In the genomic region with DNA sequence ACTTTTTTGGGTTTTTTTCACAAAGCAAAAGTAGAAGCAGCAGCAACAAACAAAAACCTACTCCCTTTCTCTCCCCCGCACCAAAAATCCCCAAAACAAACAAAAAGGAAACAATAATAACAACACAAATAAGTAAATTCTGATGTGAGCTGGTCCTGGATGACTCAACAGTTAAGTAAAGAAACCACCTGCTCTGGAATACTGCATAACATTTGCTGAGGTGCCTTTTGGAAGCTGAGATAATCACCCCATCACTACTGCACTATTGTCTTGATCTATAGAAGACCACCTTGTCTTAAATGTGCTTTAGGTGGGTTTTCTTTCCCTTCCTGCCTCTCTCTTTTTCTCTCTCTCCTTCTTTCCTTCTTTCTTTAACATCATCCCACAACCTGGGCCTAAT, we compare ENCODE assay signal across 23 cellular contexts.
"Had no signal": no experiment of that assay in that cellular context is flagged by ENCODE, and none has a peak within 500 bp of the region (broad histone marks: within the 10 kb centered on the region; RNA-seq: fewer than 3 reads in every experiment).

No MANE protein-coding gene starts in this region.

- H3K4me3 ChIP-seq: body of pancreas had no signal

- FAIRE-seq: bronchial epithelial cell had no signal

- H3K27ac Mint-ChIP-seq: activated CD8-positive, alpha-beta T cell treated with anti-CD3 and anti-CD28 coated beads, Interleukin-2, amount 10 ng/mL, durations not matched to agents 7 days and 5 days; activated naive CD4-positive, alpha-beta T cell treated with anti-CD3 and anti-CD28 coated beads, Interleukin-2, amount 50 U/mL, for 24 hours; activated T-cell treated with anti-CD3 and anti-CD28 coated beads, Interleukin-2, amount 50 U/mL, for 24 hours; activated T-helper 1 cell treated with anti-CD3 and anti-CD28 coated beads, Interleukin-12 subunit alpha, Interleukin-12 subunit beta, Interleukin-2, Interleukin-4 antibody, amounts not matched to agents 30 ng/mL and 10 ng/mL and 1 ng/mL, durations not matched to agents 14 hours and 24 hours and 36 hours; T-helper 1 cell treated with Interleukin-12 subunit alpha and Interleukin-12 subunit beta and Interleukin-4 antibody, amounts not matched to agents 30 μg/mL and 1 μg/mL, for 36 hours had no signal

- H3K36me3 Mint-ChIP-seq: activated naive CD4-positive, alpha-beta T cell treated with anti-CD3 and anti-CD28 coated beads, Interleukin-2, amount 50 U/mL, for 24 hours had no signal

- H3K27ac ChIP-seq: body of pancreas had no signal

- H3K27me3 ChIP-seq: body of pancreas had no signal

- H3K9me3 Mint-ChIP-seq: activated naive CD4-positive, alpha-beta T cell treated with anti-CD3 and anti-CD28 coated beads, Interleukin-2, amount 50 U/mL, for 24 hours; activated T-cell treated with anti-CD3 and anti-CD28 coated beads, Interleukin-2, amount 50 U/mL, for 24 hours; activated T-helper 1 cell treated with anti-CD3 and anti-CD28 coated beads, Interleukin-12 subunit alpha, Interleukin-12 subunit beta, Interleukin-2, Interleukin-4 antibody, amounts not matched to agents 30 ng/mL and 10 ng/mL and 1 ng/mL, durations not matched to agents 14 hours and 24 hours and 36 hours; T-helper 1 cell treated with Interleukin-12 subunit alpha and Interleukin-12 subunit beta and Interleukin-4 antibody, amounts not matched to agents 30 μg/mL and 1 μg/mL, for 36 hours had no signal

- DNase-seq: activated CD4-positive, alpha-beta T cell treated with anti-CD3 and anti-CD28 coated beads for 4 hours; activated CD8-positive, alpha-beta T cell treated with anti-CD3 and anti-CD28 coated beads, Interleukin-2, amount 10 ng/mL, durations not matched to agents 7 days and 5 days; activated effector memory CD4-positive, alpha-beta T cell treated with Interleukin-2 at 50 U/mL for 16 hours; activated naive CD4-positive, alpha-beta T cell; activated T-cell treated with anti-CD3 and anti-CD28 coated beads, Interleukin-2, amount 50 U/mL, for 24 hours; aorta; body of pancreas; central memory CD4-positive, alpha-beta T cell; MM.1S; NCI-H1105 treated with DMSO at 0.1 percent for 48 hours; NCI-H146; NCI-H187 treated with DMSO at 0.1 percent for 48 hours; NCI-H2171; NCI-H2227 treated with DMSO at 0.1 percent for 48 hours; NCI-H446 treated with DMSO at 0.1 percent for 48 hours; NCI-H526; NCI-H774; SHP77 treated with DMSO at 0.1 percent for 48 hours had no signal

- H3K4me1 Mint-ChIP-seq: activated naive CD4-positive, alpha-beta T cell treated with anti-CD3 and anti-CD28 coated beads, Interleukin-2, amount 50 U/mL, for 24 hours had no signal

- H3K9me3 ChIP-seq: body of pancreas had no signal

- H3K4me3 Mint-ChIP-seq: activated CD8-positive, alpha-beta T cell treated with anti-CD3 and anti-CD28 coated beads, Interleukin-2, amount 10 ng/mL, durations not matched to agents 7 days and 5 days; activated naive CD4-positive, alpha-beta T cell treated with anti-CD3 and anti-CD28 coated beads, Interleukin-2, amount 50 U/mL, for 24 hours; activated T-cell treated with anti-CD3 and anti-CD28 coated beads, Interleukin-2, amount 50 U/mL, for 24 hours; activated T-helper 1 cell treated with anti-CD3 and anti-CD28 coated beads, Interleukin-12 subunit alpha, Interleukin-12 subunit beta, Interleukin-2, Interleukin-4 antibody, amounts not matched to agents 30 ng/mL and 10 ng/mL and 1 ng/mL, durations not matched to agents 14 hours and 24 hours and 36 hours; T-helper 1 cell treated with Interleukin-12 subunit alpha and Interleukin-12 subunit beta and Interleukin-4 antibody, amounts not matched to agents 30 μg/mL and 1 μg/mL, for 36 hours had no signal

- H3K27me3 Mint-ChIP-seq: activated naive CD4-positive, alpha-beta T cell treated with anti-CD3 and anti-CD28 coated beads, Interleukin-2, amount 50 U/mL, for 24 hours had no signal

- H3K4me1 ChIP-seq: body of pancreas had no signal

- ATAC-seq: activated CD4-positive, CD25-positive, alpha-beta regulatory T cell treated with anti-CD3 and anti-CD28 coated beads, Interleukin-2, amount 50 U/mL, for 24 hours; activated CD8-positive, alpha-beta T cell treated with anti-CD3 and anti-CD28 coated beads, Interleukin-2, amount 10 ng/mL, durations not matched to agents 7 days and 5 days; body of pancreas had no signal
